In genomic region chr16:26457061-26457460, GRCh38 we compare ENCODE assay signal across 30 cellular contexts.
"Had no signal": no experiment of that assay in that cellular context is flagged by ENCODE, and none has a peak within 500 bp of the region (broad histone marks: within the 10 kb centered on the region; RNA-seq: fewer than 3 reads in every experiment).

No MANE protein-coding gene starts in this region.

- H3K4me1 ChIP-seq: heart left ventricle, left lung, lower lobe of right lung, neural progenitor cell, pancreas, prostate gland, stomach, suprapubic skin, uterus had no signal

- H3K27me3 ChIP-seq: hepatocyte, left lung, neural progenitor cell, neutrophil, pancreas, stomach, suprapubic skin, tibial artery, uterus had no signal

- H3K79me2 ChIP-seq: hepatocyte had no signal

- ATAC-seq: left colon; left lung; lower lobe of right lung; natural killer cell; pancreas; right cardiac atrium; sciatic nerve; stimulated activated naive B cell treated with anti-CD40 and anti-IgM and Interleukin-4, amounts not matched to agents 10 μg/mL and 1 μg/mL and 100 μg/mL, for 72 hours; stimulated activated naive CD8-positive, alpha-beta T cell treated with anti-CD3 and anti-CD28 coated beads, Interleukin-15, Interleukin-2, amounts not matched to agents 100 U/mL and 50 U/mL, for 24 hours had no signal

- H3K9ac ChIP-seq: neural progenitor cell had no signal

- H3K4me3 ChIP-seq: heart left ventricle, hepatocyte, left lung, lower lobe of right lung, neural progenitor cell, pancreas, prostate gland, skin epidermis, stomach, suprapubic skin, thoracic aorta, tibial artery, uterus had no signal

- H3K27ac ChIP-seq: hepatocyte, left lung, lower lobe of right lung, neural progenitor cell, neutrophil, pancreas, prostate gland, skin epidermis, stomach, suprapubic skin, thoracic aorta, tibial artery, uterus had no signal

- H3K36me3 ChIP-seq: heart left ventricle, left lung, lower lobe of right lung, neural progenitor cell, neutrophil, pancreas, prostate gland, stomach, suprapubic skin, thoracic aorta, tibial artery, uterus had no signal

- H3K4me2 ChIP-seq: hepatocyte, neural progenitor cell had no signal

- H2AFZ ChIP-seq: hepatocyte, neural progenitor cell had no signal

- DNase-seq: heart left ventricle; kidney glomerular epithelial cell; left colon; left lung; lower lobe of right lung; mammary epithelial cell; mesenchymal stem cell; naive B cell; natural killer cell; nephron progenitor cell; pancreas; retina; right cardiac atrium; stimulated activated CD4-positive, alpha-beta T cell treated with anti-CD3 and anti-CD28 coated beads, Interleukin-12 subunit alpha, Interleukin-12 subunit beta, amount 100 ng/mL, for 4 hours; stimulated activated CD4-positive, alpha-beta T cell treated with anti-CD3 and anti-CD28 coated beads, Interleukin-15, amount 100 ng/mL, for 24 hours; stimulated activated CD4-positive, alpha-beta T cell treated with anti-CD3 and anti-CD28 coated beads, Interleukin-2, amount 100 ng/mL, for 24 hours; stimulated activated CD4-positive, alpha-beta T cell treated with anti-CD3 and anti-CD28 coated beads, Interleukin-4, amount 100 ng/mL, for 1 hour; stimulated activated naive B cell treated with anti-CD40 and anti-IgM and Interleukin-4, amounts not matched to agents 10 μg/mL and 1 μg/mL and 100 μg/mL, for 72 hours; stimulated activated naive CD8-positive, alpha-beta T cell treated with anti-CD3 and anti-CD28 coated beads, Interleukin-15, Interleukin-2, amounts not matched to agents 100 U/mL and 50 U/mL, for 24 hours; stomach; tibial artery; uterus had no signal

- H3K9me3 ChIP-seq: lower lobe of right lung, neutrophil, pancreas, prostate gland, suprapubic skin, thoracic aorta, tibial artery, uterus had no signal
